Comparison of ENCODE assay signal across 28 cellular contexts in the genomic region with DNA sequence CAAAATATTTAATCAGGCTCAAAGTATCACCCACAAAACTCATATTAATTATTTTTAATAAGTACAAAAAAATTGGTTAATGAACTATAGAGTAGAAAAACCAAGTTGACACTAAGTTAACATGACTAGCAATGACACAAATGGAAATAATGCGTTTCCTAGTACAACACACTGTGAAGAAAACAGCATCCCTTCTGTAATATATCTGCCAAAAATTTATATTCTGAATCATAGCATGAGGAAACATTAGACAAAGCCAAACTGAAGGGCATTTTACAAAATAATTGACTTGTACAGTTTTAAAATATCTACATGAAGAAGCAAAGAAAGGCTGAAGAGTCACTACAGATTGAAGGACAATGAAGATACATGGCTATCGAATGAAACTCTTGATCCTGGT.
"Had no signal": no experiment of that assay in that cellular context is flagged by ENCODE, and none has a peak within 500 bp of the region (broad histone marks: within the 10 kb centered on the region; RNA-seq: fewer than 3 reads in every experiment).

No MANE protein-coding gene starts in this region.

- DNase-seq: activated CD4-positive, alpha-beta memory T cell treated with anti-CD3 and anti-CD28 coated beads for 36 hours; activated CD4-positive, alpha-beta T cell treated with anti-CD3 and anti-CD28 coated beads for 36 hours; activated CD4-positive, alpha-beta T cell treated with anti-CD3 and anti-CD28 coated beads, Interleukin-2, amount 10 ng/mL, durations not matched to agents 24 days and 14 days; activated CD4-positive, CD25-positive, alpha-beta regulatory T cell; activated CD4-positive, CD25-positive, alpha-beta regulatory T cell treated with anti-CD3 and anti-CD28 coated beads, Interleukin-2, amount 50 U/mL, for 72 hours; activated CD8-positive, alpha-beta memory T cell treated with anti-CD3 and anti-CD28 coated beads, Interleukin-2, amount 10 ng/mL, durations not matched to agents 7 days and 5 days; activated CD8-positive, alpha-beta memory T cell treated with anti-CD3 and anti-CD28 coated beads, Interleukin-2, amount 50 U/mL, for 4 hours; activated CD8-positive, alpha-beta T cell treated with anti-CD3 and anti-CD28 coated beads, Interleukin-2, amount 10 ng/mL, durations not matched to agents 7 days and 5 days; activated effector memory CD4-positive, alpha-beta T cell treated with anti-CD3 and anti-CD28 coated beads, Interleukin-2, amount 50 U/mL, for 16 hours; activated naive CD4-positive, alpha-beta T cell treated with anti-CD3 and anti-CD28 coated beads for 36 hours; activated naive CD8-positive, alpha-beta T cell treated with anti-CD3 and anti-CD28 coated beads for 36 hours; activated naive CD8-positive, alpha-beta T cell treated with anti-CD3 and anti-CD28 coated beads, Interleukin-2, amount 50 U/mL, for 24 hours; activated T-cell treated with anti-CD3 and anti-CD28 coated beads, Interleukin-2, amount 50 U/mL, for 1 hour; activated T-cell treated with anti-CD3 and anti-CD28 coated beads, Interleukin-2, amount 50 U/mL, for 48 hours; central memory CD4-positive, alpha-beta T cell; cerebellar nuclear complex; colonic mucosa; effector CD8-positive, alpha-beta T cell; esophagus squamous epithelium; foreskin fibroblast; head of caudate nucleus; T-helper 1 cell; T-helper 17 cell; T1000 had no signal

- H3K4me3 ChIP-seq: ascending aorta, breast epithelium, cardiac muscle cell, colonic mucosa, esophagus squamous epithelium had no signal

- H3K4me1 ChIP-seq: ascending aorta, breast epithelium, colonic mucosa, esophagus squamous epithelium had no signal

- H3K27ac ChIP-seq: ascending aorta, breast epithelium, cardiac muscle cell, colonic mucosa, epithelial cell of prostate, esophagus squamous epithelium had no signal

- H3K36me3 ChIP-seq: ascending aorta, breast epithelium, cardiac muscle cell, colonic mucosa, esophagus squamous epithelium had no signal

- H3K9me3 ChIP-seq: ascending aorta, breast epithelium, colonic mucosa, esophagus squamous epithelium had no signal

- H3K27me3 ChIP-seq: ascending aorta, breast epithelium, cardiac muscle cell, colonic mucosa, esophagus squamous epithelium had no signal

- ATAC-seq: activated CD4-positive, alpha-beta T cell treated with anti-CD3 and anti-CD28 coated beads for 36 hours; activated CD8-positive, alpha-beta memory T cell treated with anti-CD3 and anti-CD28 coated beads, Interleukin-2, amount 10 ng/mL, durations not matched to agents 7 days and 5 days; activated CD8-positive, alpha-beta T cell treated with anti-CD3 and anti-CD28 coated beads, Interleukin-2, amount 10 ng/mL, durations not matched to agents 7 days and 5 days; activated naive CD8-positive, alpha-beta T cell treated with anti-CD3 and anti-CD28 coated beads, Interleukin-2, amount 50 U/mL, for 24 hours; T-helper 17 cell had no signal
